Comparison of ENCODE assay signal across 14 cellular contexts in genomic region chr15:62505761-62506160, GRCh38.
DNase-seq lines count a peak whose midpoint lies in the region; ATAC-seq and TF ChIP-seq lines count a peak whose summit lies in the region.
"Had no signal": no experiment of that assay in that cellular context is flagged by ENCODE, and none has a peak within 500 bp of the region (broad histone marks: within the 10 kb centered on the region; RNA-seq: fewer than 3 reads in every experiment).

No MANE protein-coding gene starts in this region.

- H2AFZ ChIP-seq in smooth muscle cell (ENCODE audit: low read depth) = no peak overlapping the region

- DNase-seq in HFFc6 (no peak), dermis blood vessel endothelial cell (peak; percentile 7), lower lobe of right lung (no peak), smooth muscle cell (lab: John Stamatoyannopoulos, UW; ENCODE audit: unreplicated experiment) (no peak), NCI-H526 (lab: John Stamatoyannopoulos, UW) (no peak), GM10266 (ENCODE audit: extremely low spot score) (no peak)
- DNase-seq: activated CD4-positive, alpha-beta T cell treated with anti-CD3 and anti-CD28 coated beads for 1 hour; activated T-cell treated with anti-CD3 and anti-CD28 coated beads for 4 hours; CD4-positive, CD25-positive, alpha-beta regulatory T cell; kidney glomerular epithelial cell; NCI-H2171; T-helper 1 cell had no signal

- H3K9me3 ChIP-seq in lower lobe of right lung (no peaks in the 10 kb centered on the region), smooth muscle cell (replicated peaks; ENCODE audit: low read depth) (no peaks in the 10 kb centered on the region)

- H3K36me3 ChIP-seq in lower lobe of right lung (no peaks in the 10 kb centered on the region), smooth muscle cell (ENCODE audit: low read depth) (no peaks in the 10 kb centered on the region)

- H3K4me3 ChIP-seq in lower lobe of right lung = no peak overlapping the region
- H3K4me3 ChIP-seq in smooth muscle cell = no peak overlapping the region

- H3K27me3 ChIP-seq in lower lobe of right lung (ENCODE audit: low read depth) (no peaks in the 10 kb centered on the region), smooth muscle cell (ENCODE audit: low read depth) (no peaks in the 10 kb centered on the region)

- H3K36me3 Mint-ChIP-seq in HFFc6 (ENCODE audit: low read depth) = no peaks in the 10 kb centered on the region
- H3K36me3 Mint-ChIP-seq: CD4-positive, CD25-positive, alpha-beta regulatory T cell had no signal

- H3K79me2 ChIP-seq in smooth muscle cell (ENCODE audit: low read depth) = peaks cover 29% of the 10 kb centered on the region

- intact Hi-C loops in lower lobe of right lung (cut with DNase I) = no loop called here

- H3K9ac ChIP-seq in smooth muscle cell (ENCODE audit: low read depth) = no peak overlapping the region

- no peak for TF ChIP-seq CTCF in HFFc6 (IDR thresholded peaks at IDR 0.05)
- no peak for TF ChIP-seq CTCF in lower lobe of right lung (IDR thresholded peaks at IDR 0.05)
- TF ChIP-seq CTCF in smooth muscle cell (IDR thresholded peaks at IDR 0.05; ENCODE audit: borderline replicate concordance, insufficient read depth, poor library complexity, severe bottlenecking) = no peak
- TF ChIP-seq CTCF in GM10266 (IDR thresholded peaks at IDR 0.05; ENCODE audit: control insufficient read depth, insufficient read depth, low read depth, missing control alignments) = no peak

- H3K4me1 ChIP-seq in lower lobe of right lung = peaks cover 18% of the 10 kb centered on the region
- H3K4me1 ChIP-seq in smooth muscle cell (ENCODE audit: low read depth) = peaks cover 28% of the 10 kb centered on the region

- H3K27ac ChIP-seq in lower lobe of right lung (peak overlapping the region; percentile 15), smooth muscle cell (ENCODE audit: low read depth) (peak overlapping the region; percentile 29)

- H3K4me2 ChIP-seq in smooth muscle cell = peak overlapping the region; percentile 53

- no peaks in the 10 kb centered on the region for H3F3A ChIP-seq in smooth muscle cell (ENCODE audit: low read depth)

- peaks cover 3% of the 10 kb centered on the region for H4K20me1 ChIP-seq in smooth muscle cell (ENCODE audit: low read depth)

- 94% methylated on average over 6 of the region's 6 CpGs for WGBS in smooth muscle cell (ENCODE audit: low lambda C conversion rate)

- ATAC-seq in lower lobe of right lung = no peak
- ATAC-seq in HG03039 (IDR thresholded peaks at IDR 0.05; ENCODE audit: unreplicated experiment) = no peak
- no peak for ATAC-seq in HG02763 (IDR thresholded peaks at IDR 0.05; ENCODE audit: unreplicated experiment)

- H3K27ac Mint-ChIP-seq in HFFc6 = peak overlapping the region; percentile 88
- H3K27ac Mint-ChIP-seq: CD4-positive, CD25-positive, alpha-beta regulatory T cell had no signal

- peak overlapping the region; percentile 64 for H3K4me3 Mint-ChIP-seq in HFFc6
- H3K4me3 Mint-ChIP-seq: CD4-positive, CD25-positive, alpha-beta regulatory T cell had no signal

- H3K9me3 Mint-ChIP-seq in HFFc6 = no peaks in the 10 kb centered on the region

- H3K27me3 Mint-ChIP-seq in HFFc6 (ENCODE audit: insufficient read depth) = peaks cover 3% of the 10 kb centered on the region

- peaks cover 55% of the 10 kb centered on the region for H3K4me1 Mint-ChIP-seq in HFFc6 (ENCODE audit: low read depth)
- H3K4me1 Mint-ChIP-seq: CD4-positive, CD25-positive, alpha-beta regulatory T cell had no signal
